In the genomic region with DNA sequence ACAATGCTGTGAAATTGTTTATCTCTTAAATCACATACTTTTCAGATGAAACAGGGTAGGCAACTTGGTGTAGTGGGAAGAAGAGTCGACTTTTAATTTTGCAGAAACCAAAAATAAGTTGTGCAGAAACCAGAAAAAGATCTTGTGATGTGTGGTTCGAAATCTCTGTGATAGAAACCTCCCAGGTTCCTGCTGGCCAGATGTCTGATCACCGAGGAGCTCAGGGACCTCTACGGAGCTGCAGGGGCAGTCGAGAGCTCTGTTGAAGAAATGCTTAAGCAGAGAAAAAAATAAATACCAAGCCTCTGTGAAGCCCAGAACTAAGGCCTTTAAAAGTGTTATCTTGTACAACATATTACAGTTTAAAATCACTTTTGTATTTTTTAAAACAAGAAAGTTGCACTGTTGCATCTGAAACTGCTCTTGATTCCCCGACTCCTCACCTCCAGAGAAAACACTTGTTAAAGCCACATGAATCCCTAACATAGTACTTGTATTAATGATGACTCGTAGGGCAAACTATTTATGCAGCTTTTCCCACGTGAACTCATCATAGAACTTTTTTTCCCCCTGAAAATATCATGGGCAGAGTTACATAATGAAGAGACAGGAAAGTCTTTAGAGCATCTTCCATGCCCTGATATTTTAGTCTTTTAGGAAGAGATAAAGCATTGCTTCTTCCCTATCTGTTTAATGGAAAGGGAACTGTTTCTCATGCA, we compare ENCODE assay signal across 12 cellular contexts. TPM values are rescaled to one million over a fixed set of nuclear protein-coding genes. Genes with fewer than 3 reads are reported as not detected.
DNase-seq lines count a peak whose midpoint lies in the region; ATAC-seq, FAIRE-seq and TF ChIP-seq lines count a peak whose summit lies in the region.
"Had no signal": no experiment of that assay in that cellular context is flagged by ENCODE, and none has a peak within 500 bp of the region (broad histone marks: within the 10 kb centered on the region; RNA-seq: fewer than 3 reads in every experiment).

No MANE protein-coding gene starts in this region.

- 73 to 76% (median 76%) methylated on average over 8 of the region's 8 CpGs for WGBS in psoas muscle, 3 donors

- peaks cover 0 to 26% of the 10 kb centered on the region in 2 donors for H3K36me3 ChIP-seq in psoas muscle (ENCODE audit: insufficient read depth in 1 of 2, low read depth in 1 of 2)
- H3K36me3 ChIP-seq: SJSA1 had no signal

- DNase-seq in GM18507 (ENCODE audit: extremely low spot score, insufficient read length, low read depth) (no peak), sciatic nerve (ENCODE audit: low spot score) (no peak), psoas muscle (no peak), NCI-H1930 (lab: John Stamatoyannopoulos, UW) (no peak)
- DNase-seq: activated T-cell treated with anti-CD3 and anti-CD28 coated beads for 4 hours, NCI-H1694 had no signal

- no peak overlapping the region for H3K4me3 ChIP-seq in psoas muscle
- H3K4me3 ChIP-seq: SJSA1 had no signal

- no peaks in the 10 kb centered on the region for H3K9me3 ChIP-seq in psoas muscle
- H3K9me3 ChIP-seq: SJSA1 had no signal

- no peaks in the 10 kb centered on the region for H3K27me3 Mint-ChIP-seq in activated T-helper 17 cell treated with anti-CD3 and anti-CD28 coated beads, Interleukin-2, amount 50 U/mL, for 72 hours

- ATAC-seq in HG02678 (IDR thresholded peaks at IDR 0.05; ENCODE audit: unreplicated experiment) (peak; percentile 44), sciatic nerve (peak; percentile 54), psoas muscle (no peak), HG03342 (IDR thresholded peaks at IDR 0.05; ENCODE audit: unreplicated experiment) (no peak)
- no peak for ATAC-seq in activated T-helper 17 cell treated with anti-CD3 and anti-CD28 coated beads, Interleukin-2, amount 50 U/mL, for 72 hours (replicated peaks)

- peaks cover 7% of the 10 kb centered on the region for H3K4me1 Mint-ChIP-seq in activated T-helper 17 cell treated with anti-CD3 and anti-CD28 coated beads, Interleukin-2, amount 50 U/mL, for 72 hours

- no peaks in the 10 kb centered on the region for H3K9me3 Mint-ChIP-seq in activated T-helper 17 cell treated with anti-CD3 and anti-CD28 coated beads, Interleukin-2, amount 50 U/mL, for 72 hours

- no peak for TF ChIP-seq CTCF in psoas muscle (IDR thresholded peaks at IDR 0.05)

- H3K27ac ChIP-seq in psoas muscle: no peak overlapping the region
- H3K27ac ChIP-seq: epithelial cell of prostate, SJSA1 had no signal

- no peaks in the 10 kb centered on the region for H3K27me3 ChIP-seq in psoas muscle (ENCODE audit: insufficient read depth in 3 of 3, low read length in 2 of 3)
- H3K27me3 ChIP-seq: SJSA1 had no signal

- peak overlapping the region; percentile 47 for H3K27ac Mint-ChIP-seq in activated T-helper 17 cell treated with anti-CD3 and anti-CD28 coated beads, Interleukin-2, amount 50 U/mL, for 72 hours

- intact Hi-C loops in sciatic nerve (cut with DNase I): no loop called here
- intact Hi-C loops in psoas muscle (cut with DNase I): no loop called here

- peak; percentile 80 for FAIRE-seq in GM18507 (lab: Jason Lieb, UNC)
- FAIRE-seq: urothelium cell line had no signal

- no peak overlapping the region for H3K4me3 Mint-ChIP-seq in activated T-helper 17 cell treated with anti-CD3 and anti-CD28 coated beads, Interleukin-2, amount 50 U/mL, for 72 hours

- no peaks in the 10 kb centered on the region for H3K4me1 ChIP-seq in psoas muscle

- H3K36me3 Mint-ChIP-seq in activated T-helper 17 cell treated with anti-CD3 and anti-CD28 coated beads, Interleukin-2, amount 50 U/mL, for 72 hours (ENCODE audit: low read depth): peaks cover 49% of the 10 kb centered on the region

RNA-seq across cellular contexts. Expression of a gene that starts 51.3 kb away (rescaled TPM):
- not detected for total RNA-seq in activated T-helper 17 cell treated with anti-CD3 and anti-CD28 coated beads, Interleukin-2, amount 50 U/mL, for 72 hours
- not detected for total RNA-seq in sciatic nerve
- total RNA-seq in psoas muscle: not detected
- polyA plus RNA-seq in psoas muscle: under 1 TPM in 2 of 3 donors, not detected in 1; 0.22 to 0.31 TPM
- total RNA-seq: SJSA1 had no signal

Comparison
In these comparisons a context has a peak if more than half of its experiments do, and no peak if none do; other contexts are left out.
1. ATAC-seq: peak in HG02678 (single experiment) and sciatic nerve (single experiment); none in activated T-helper 17 cell treated with anti-CD3 and anti-CD28 coated beads, Interleukin-2, amount 50 U/mL, for 72 hours (single experiment), psoas muscle (0 of 4) and HG03342 (single experiment).